Comparison of ENCODE assay signal across 1 cellular context in genomic region chr15:84716036-84716732, GRCh38.
TF ChIP-seq lines count a peak whose summit lies in the region.

Gene SEC11A (minus strand): TSS chr15:84716139. CDS start chr15:84716075, 64 bp downstream.

TF ChIP-seq in HepG2, 621 proteins besides CTCF, POLR2A, EP300 and RAD21 (continued from another document and continues in another):
- TF ChIP-seq, protein P1, sequence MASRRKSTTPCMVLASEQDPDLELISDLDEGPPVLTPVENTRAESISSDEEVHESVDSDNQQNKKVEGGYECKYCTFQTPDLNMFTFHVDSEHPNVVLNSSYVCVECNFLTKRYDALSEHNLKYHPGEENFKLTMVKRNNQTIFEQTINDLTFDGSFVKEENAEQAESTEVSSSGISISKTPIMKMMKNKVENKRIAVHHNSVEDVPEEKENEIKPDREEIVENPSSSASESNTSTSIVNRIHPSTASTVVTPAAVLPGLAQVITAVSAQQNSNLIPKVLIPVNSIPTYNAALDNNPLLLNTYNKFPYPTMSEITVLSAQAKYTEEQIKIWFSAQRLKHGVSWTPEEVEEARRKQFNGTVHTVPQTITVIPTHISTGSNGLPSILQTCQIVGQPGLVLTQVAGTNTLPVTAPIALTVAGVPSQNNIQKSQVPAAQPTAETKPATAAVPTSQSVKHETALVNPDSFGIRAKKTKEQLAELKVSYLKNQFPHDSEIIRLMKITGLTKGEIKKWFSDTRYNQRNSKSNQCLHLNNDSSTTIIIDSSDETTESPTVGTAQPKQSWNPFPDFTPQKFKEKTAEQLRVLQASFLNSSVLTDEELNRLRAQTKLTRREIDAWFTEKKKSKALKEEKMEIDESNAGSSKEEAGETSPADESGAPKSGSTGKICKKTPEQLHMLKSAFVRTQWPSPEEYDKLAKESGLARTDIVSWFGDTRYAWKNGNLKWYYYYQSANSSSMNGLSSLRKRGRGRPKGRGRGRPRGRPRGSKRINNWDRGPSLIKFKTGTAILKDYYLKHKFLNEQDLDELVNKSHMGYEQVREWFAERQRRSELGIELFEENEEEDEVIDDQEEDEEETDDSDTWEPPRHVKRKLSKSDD (CRISPR knock-in tag; IDR thresholded peaks at IDR 0.05; ENCODE audit: low read depth): peak; percentile 25
- TF ChIP-seq, protein P2, sequence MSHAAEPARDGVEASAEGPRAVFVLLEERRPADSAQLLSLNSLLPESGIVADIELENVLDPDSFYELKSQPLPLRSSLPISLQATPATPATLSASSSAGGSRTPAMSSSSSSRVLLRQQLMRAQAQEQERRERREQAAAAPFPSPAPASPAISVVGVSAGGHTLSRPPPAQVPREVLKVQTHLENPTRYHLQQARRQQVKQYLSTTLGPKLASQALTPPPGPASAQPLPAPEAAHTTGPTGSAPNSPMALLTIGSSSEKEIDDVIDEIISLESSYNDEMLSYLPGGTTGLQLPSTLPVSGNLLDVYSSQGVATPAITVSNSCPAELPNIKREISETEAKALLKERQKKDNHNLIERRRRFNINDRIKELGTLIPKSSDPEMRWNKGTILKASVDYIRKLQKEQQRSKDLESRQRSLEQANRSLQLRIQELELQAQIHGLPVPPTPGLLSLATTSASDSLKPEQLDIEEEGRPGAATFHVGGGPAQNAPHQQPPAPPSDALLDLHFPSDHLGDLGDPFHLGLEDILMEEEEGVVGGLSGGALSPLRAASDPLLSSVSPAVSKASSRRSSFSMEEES (CRISPR knock-in tag; IDR thresholded peaks at IDR 0.05): peak; percentile 69
- TF ChIP-seq CCDC6 (CRISPR knock-in tag; IDR thresholded peaks at IDR 0.05) (0 out of 2 replicates have a peak, but pooled peaks have one; percentile 32), AKAP8 (CRISPR knock-in tag; IDR thresholded peaks at IDR 0.05) (0 out of 2 replicates have a peak, but pooled peaks have one; percentile 66), RORA (CRISPR knock-in tag; IDR thresholded peaks at IDR 0.05) (no peak), ZNF589 (CRISPR knock-in tag; conservative IDR thresholded peaks at IDR 0.05) (no peak), ZEB1 (IDR thresholded peaks at IDR 0.05; ENCODE audit: insufficient replicate concordance, low read depth) (no peak), ZNF230 (CRISPR knock-in tag; IDR thresholded peaks at IDR 0.05) (peak; percentile 61; the same call in 1 of the 2 replicates), SMYD3 (CRISPR knock-in tag; IDR thresholded peaks at IDR 0.05) (0 out of 2 replicates have a peak, but pooled peaks have one; percentile 69), CREM (IDR thresholded peaks at IDR 0.05) (no peak; the same call in 1 of the 2 replicates), CREM (CRISPR knock-in tag; IDR thresholded peaks at IDR 0.05) (peak; percentile 16; the same call in 1 of the 2 replicates), NCOA2 (CRISPR knock-in tag; IDR thresholded peaks at IDR 0.05) (peak; percentile 54; the same call in 1 of the 2 replicates), ZNF772 (CRISPR knock-in tag; IDR thresholded peaks at IDR 0.05) (peak; percentile 84), ZBTB7B (CRISPR knock-in tag; IDR thresholded peaks at IDR 0.05) (peak; percentile 72), ZNF12 (CRISPR knock-in tag; IDR thresholded peaks at IDR 0.05) (0 out of 2 replicates have a peak, but pooled peaks have one; percentile 69), ZNF850 (CRISPR knock-in tag; conservative IDR thresholded peaks at IDR 0.05) (0 out of 2 replicates have a peak, but pooled peaks have one; percentile 37), ZNF652 (CRISPR knock-in tag; IDR thresholded peaks at IDR 0.05; ENCODE audit: borderline replicate concordance, low read depth) (no peak), GABPA (IDR thresholded peaks at IDR 0.05; ENCODE audit: low read depth, low read length) (peak; percentile 98), GABPA (CRISPR knock-in tag; IDR thresholded peaks at IDR 0.05; ENCODE audit: low read depth) (peak; percentile 99), FOXJ3 (CRISPR knock-in tag; IDR thresholded peaks at IDR 0.05; ENCODE audit: borderline replicate concordance) (peak; percentile 28; the same call in 1 of the 2 replicates), ZNF737 (CRISPR knock-in tag; IDR thresholded peaks at IDR 0.05; ENCODE audit: borderline replicate concordance) (no peak), NFE2L1 (CRISPR knock-in tag; IDR thresholded peaks at IDR 0.05; ENCODE audit: borderline replicate concordance) (peak; percentile 76; the same call in 1 of the 2 replicates), SNAPC2 (CRISPR knock-in tag; IDR thresholded peaks at IDR 0.05) (no peak), KDM5B (CRISPR knock-in tag; IDR thresholded peaks at IDR 0.05; ENCODE audit: borderline replicate concordance) (peak; percentile 96; the same call in 1 of the 2 replicates), ZBTB25 (CRISPR knock-in tag; IDR thresholded peaks at IDR 0.05) (peak; percentile 83; the same call in 1 of the 2 replicates), CHD2 (IDR thresholded peaks at IDR 0.05; ENCODE audit: low read depth, low read length) (peak; percentile 58), SATB2 (CRISPR knock-in tag; IDR thresholded peaks at IDR 0.05) (no peak), ZNF569 (CRISPR knock-in tag; IDR thresholded peaks at IDR 0.05; ENCODE audit: borderline replicate concordance) (no peak), ZBTB26 (CRISPR knock-in tag; IDR thresholded peaks at IDR 0.05; ENCODE audit: borderline replicate concordance) (peak; percentile 68; the same call in 1 of the 2 replicates), KMT2A (CRISPR knock-in tag; IDR thresholded peaks at IDR 0.05) (peak; percentile 99), PHF5A (CRISPR knock-in tag; IDR thresholded peaks at IDR 0.05; ENCODE audit: low read depth, unreplicated experiment) (peak; percentile 73)
- TF ChIP-seq, protein P3, sequence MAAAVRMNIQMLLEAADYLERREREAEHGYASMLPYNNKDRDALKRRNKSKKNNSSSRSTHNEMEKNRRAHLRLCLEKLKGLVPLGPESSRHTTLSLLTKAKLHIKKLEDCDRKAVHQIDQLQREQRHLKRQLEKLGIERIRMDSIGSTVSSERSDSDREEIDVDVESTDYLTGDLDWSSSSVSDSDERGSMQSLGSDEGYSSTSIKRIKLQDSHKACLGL (CRISPR knock-in tag; IDR thresholded peaks at IDR 0.05): peak; percentile 82
- TF ChIP-seq, protein P4, sequence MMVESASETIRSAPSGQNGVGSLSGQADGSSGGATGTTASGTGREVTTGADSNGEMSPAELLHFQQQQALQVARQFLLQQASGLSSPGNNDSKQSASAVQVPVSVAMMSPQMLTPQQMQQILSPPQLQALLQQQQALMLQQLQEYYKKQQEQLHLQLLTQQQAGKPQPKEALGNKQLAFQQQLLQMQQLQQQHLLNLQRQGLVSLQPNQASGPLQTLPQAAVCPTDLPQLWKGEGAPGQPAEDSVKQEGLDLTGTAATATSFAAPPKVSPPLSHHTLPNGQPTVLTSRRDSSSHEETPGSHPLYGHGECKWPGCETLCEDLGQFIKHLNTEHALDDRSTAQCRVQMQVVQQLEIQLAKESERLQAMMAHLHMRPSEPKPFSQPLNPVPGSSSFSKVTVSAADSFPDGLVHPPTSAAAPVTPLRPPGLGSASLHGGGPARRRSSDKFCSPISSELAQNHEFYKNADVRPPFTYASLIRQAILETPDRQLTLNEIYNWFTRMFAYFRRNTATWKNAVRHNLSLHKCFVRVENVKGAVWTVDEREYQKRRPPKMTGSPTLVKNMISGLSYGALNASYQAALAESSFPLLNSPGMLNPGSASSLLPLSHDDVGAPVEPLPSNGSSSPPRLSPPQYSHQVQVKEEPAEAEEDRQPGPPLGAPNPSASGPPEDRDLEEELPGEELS (CRISPR knock-in tag; IDR thresholded peaks at IDR 0.05): peak; percentile 27; the same call in 1 of the 2 replicates
- TF ChIP-seq, protein P5, sequence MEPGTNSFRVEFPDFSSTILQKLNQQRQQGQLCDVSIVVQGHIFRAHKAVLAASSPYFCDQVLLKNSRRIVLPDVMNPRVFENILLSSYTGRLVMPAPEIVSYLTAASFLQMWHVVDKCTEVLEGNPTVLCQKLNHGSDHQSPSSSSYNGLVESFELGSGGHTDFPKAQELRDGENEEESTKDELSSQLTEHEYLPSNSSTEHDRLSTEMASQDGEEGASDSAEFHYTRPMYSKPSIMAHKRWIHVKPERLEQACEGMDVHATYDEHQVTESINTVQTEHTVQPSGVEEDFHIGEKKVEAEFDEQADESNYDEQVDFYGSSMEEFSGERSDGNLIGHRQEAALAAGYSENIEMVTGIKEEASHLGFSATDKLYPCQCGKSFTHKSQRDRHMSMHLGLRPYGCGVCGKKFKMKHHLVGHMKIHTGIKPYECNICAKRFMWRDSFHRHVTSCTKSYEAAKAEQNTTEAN (CRISPR knock-in tag; conservative IDR thresholded peaks at IDR 0.05): peak; percentile 44; the same call in 1 of the 2 replicates
- TF ChIP-seq, protein P6, sequence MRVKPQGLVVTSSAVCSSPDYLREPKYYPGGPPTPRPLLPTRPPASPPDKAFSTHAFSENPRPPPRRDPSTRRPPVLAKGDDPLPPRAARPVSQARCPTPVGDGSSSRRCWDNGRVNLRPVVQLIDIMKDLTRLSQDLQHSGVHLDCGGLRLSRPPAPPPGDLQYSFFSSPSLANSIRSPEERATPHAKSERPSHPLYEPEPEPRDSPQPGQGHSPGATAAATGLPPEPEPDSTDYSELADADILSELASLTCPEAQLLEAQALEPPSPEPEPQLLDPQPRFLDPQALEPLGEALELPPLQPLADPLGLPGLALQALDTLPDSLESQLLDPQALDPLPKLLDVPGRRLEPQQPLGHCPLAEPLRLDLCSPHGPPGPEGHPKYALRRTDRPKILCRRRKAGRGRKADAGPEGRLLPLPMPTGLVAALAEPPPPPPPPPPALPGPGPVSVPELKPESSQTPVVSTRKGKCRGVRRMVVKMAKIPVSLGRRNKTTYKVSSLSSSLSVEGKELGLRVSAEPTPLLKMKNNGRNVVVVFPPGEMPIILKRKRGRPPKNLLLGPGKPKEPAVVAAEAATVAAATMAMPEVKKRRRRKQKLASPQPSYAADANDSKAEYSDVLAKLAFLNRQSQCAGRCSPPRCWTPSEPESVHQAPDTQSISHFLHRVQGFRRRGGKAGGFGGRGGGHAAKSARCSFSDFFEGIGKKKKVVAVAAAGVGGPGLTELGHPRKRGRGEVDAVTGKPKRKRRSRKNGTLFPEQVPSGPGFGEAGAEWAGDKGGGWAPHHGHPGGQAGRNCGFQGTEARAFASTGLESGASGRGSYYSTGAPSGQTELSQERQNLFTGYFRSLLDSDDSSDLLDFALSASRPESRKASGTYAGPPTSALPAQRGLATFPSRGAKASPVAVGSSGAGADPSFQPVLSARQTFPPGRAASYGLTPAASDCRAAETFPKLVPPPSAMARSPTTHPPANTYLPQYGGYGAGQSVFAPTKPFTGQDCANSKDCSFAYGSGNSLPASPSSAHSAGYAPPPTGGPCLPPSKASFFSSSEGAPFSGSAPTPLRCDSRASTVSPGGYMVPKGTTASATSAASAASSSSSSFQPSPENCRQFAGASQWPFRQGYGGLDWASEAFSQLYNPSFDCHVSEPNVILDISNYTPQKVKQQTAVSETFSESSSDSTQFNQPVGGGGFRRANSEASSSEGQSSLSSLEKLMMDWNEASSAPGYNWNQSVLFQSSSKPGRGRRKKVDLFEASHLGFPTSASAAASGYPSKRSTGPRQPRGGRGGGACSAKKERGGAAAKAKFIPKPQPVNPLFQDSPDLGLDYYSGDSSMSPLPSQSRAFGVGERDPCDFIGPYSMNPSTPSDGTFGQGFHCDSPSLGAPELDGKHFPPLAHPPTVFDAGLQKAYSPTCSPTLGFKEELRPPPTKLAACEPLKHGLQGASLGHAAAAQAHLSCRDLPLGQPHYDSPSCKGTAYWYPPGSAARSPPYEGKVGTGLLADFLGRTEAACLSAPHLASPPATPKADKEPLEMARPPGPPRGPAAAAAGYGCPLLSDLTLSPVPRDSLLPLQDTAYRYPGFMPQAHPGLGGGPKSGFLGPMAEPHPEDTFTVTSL (CRISPR knock-in tag; IDR thresholded peaks at IDR 0.05; ENCODE audit: borderline replicate concordance): no peak
- TF ChIP-seq, protein P7, sequence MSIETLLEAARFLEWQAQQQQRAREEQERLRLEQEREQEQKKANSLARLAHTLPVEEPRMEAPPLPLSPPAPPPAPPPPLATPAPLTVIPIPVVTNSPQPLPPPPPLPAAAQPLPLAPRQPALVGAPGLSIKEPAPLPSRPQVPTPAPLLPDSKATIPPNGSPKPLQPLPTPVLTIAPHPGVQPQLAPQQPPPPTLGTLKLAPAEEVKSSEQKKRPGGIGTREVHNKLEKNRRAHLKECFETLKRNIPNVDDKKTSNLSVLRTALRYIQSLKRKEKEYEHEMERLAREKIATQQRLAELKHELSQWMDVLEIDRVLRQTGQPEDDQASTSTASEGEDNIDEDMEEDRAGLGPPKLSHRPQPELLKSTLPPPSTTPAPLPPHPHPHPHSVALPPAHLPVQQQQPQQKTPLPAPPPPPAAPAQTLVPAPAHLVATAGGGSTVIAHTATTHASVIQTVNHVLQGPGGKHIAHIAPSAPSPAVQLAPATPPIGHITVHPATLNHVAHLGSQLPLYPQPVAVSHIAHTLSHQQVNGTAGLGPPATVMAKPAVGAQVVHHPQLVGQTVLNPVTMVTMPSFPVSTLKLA (IDR thresholded peaks at IDR 0.05): peak; percentile 45
- TF ChIP-seq, protein P8, sequence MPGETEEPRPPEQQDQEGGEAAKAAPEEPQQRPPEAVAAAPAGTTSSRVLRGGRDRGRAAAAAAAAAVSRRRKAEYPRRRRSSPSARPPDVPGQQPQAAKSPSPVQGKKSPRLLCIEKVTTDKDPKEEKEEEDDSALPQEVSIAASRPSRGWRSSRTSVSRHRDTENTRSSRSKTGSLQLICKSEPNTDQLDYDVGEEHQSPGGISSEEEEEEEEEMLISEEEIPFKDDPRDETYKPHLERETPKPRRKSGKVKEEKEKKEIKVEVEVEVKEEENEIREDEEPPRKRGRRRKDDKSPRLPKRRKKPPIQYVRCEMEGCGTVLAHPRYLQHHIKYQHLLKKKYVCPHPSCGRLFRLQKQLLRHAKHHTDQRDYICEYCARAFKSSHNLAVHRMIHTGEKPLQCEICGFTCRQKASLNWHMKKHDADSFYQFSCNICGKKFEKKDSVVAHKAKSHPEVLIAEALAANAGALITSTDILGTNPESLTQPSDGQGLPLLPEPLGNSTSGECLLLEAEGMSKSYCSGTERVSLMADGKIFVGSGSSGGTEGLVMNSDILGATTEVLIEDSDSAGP (CRISPR knock-in tag; IDR thresholded peaks at IDR 0.05; ENCODE audit: borderline replicate concordance): peak; percentile 94; the same call in 1 of the 2 replicates
